ENCODE assay signal across 8 cellular contexts in genomic region chr3:120908030-120908802, GRCh38. TPM values are rescaled to one million over a fixed set of nuclear protein-coding genes. Genes with fewer than 3 reads are reported as not detected.
DNase-seq lines count a peak whose midpoint lies in the region; ATAC-seq lines count a peak whose summit lies in the region.

TSS of gene STXBP5L (plus strand) at chr3:120908205. CDS start at chr3:120909579, 1,374 bp downstream.

- H3K27me3 ChIP-seq in ACC112 (ENCODE audit: insufficient read depth, low read length) (peaks cover 77% of the 10 kb centered on the region), muscle layer of colon (ENCODE audit: control insufficient read depth in 1 of 2, insufficient read depth in 2 of 2, low read length in 2 of 2) (no peaks in the 10 kb centered on the region)

- peak within 1 kb of the TSS; percentile 35 for H3K4me3 ChIP-seq in ACC112 (ENCODE audit: low read depth, low read length)
- H3K4me3 ChIP-seq in muscle layer of colon (ENCODE audit: low read depth in 1 of 2, low read length in 2 of 2): peak within 1 kb of the TSS; percentile 64 to 71

- CTCF ChIA-PET in activated CD8-positive, alpha-beta T cell treated with anti-CD3 and anti-CD28 coated beads, Interleukin-2, amount 10 ng/mL, durations not matched to agents 7 days and 5 days (lab: Charles Lee): no interaction called here

- H3K27ac ChIP-seq in ACC112 (ENCODE audit: low read depth, low read length) (no peak within 1 kb of the TSS), muscle layer of colon (ENCODE audit: low read depth, low read length) (no peak within 1 kb of the TSS)

- ATAC-seq in GM18499 (IDR thresholded peaks at IDR 0.05; ENCODE audit: insufficient read depth, unreplicated experiment): peak; percentile 71
- ATAC-seq in HG02870 (IDR thresholded peaks at IDR 0.05; ENCODE audit: unreplicated experiment): peak; percentile 96
- peak; percentile 94 for ATAC-seq in activated CD8-positive, alpha-beta T cell treated with anti-CD3 and anti-CD28 coated beads, Interleukin-2, amount 10 ng/mL, durations not matched to agents 7 days and 5 days
- peak; percentile 96 for ATAC-seq in esophagus mucosa
- peak; percentile 92 for ATAC-seq in stimulated activated naive CD8-positive, alpha-beta T cell treated with anti-CD3 and anti-CD28 coated beads, Interleukin-15, Interleukin-2, amounts not matched to agents 100 U/mL and 50 U/mL, for 24 hours

- H3K4me1 ChIP-seq in ACC112 (ENCODE audit: control insufficient read depth, insufficient read depth, low read length, unreplicated experiment): no peaks in the 10 kb centered on the region
- H3K4me1 ChIP-seq in muscle layer of colon (ENCODE audit: insufficient read depth, low read length): peaks cover 6% of the 10 kb centered on the region

- H3K36me3 Mint-ChIP-seq in activated CD8-positive, alpha-beta T cell treated with anti-CD3 and anti-CD28 coated beads, Interleukin-2, amount 10 ng/mL, durations not matched to agents 7 days and 5 days (ENCODE audit: low read depth): no peaks in the 10 kb centered on the region

- H3K79me2 ChIP-seq in ACC112 (ENCODE audit: control insufficient read depth, insufficient read depth, low read length, unreplicated experiment): no peaks in the 10 kb centered on the region

- H3K27me3 Mint-ChIP-seq in activated CD8-positive, alpha-beta T cell treated with anti-CD3 and anti-CD28 coated beads, Interleukin-2, amount 10 ng/mL, durations not matched to agents 7 days and 5 days (ENCODE audit: low read depth): peaks cover 38% of the 10 kb centered on the region

- no peaks in the 10 kb centered on the region for H3K9me3 ChIP-seq in muscle layer of colon (ENCODE audit: low read length)

- peak; percentile 76 for DNase-seq in NCI-H146 treated with DMSO at 0.1 percent for 48 hours (lab: John Stamatoyannopoulos, UW; ENCODE audit: unreplicated experiment)
- peak; percentile 64 for DNase-seq in activated CD8-positive, alpha-beta T cell treated with anti-CD3 and anti-CD28 coated beads, Interleukin-2, amount 10 ng/mL, durations not matched to agents 7 days and 5 days
- DNase-seq in stimulated activated naive CD8-positive, alpha-beta T cell treated with anti-CD3 and anti-CD28 coated beads, Interleukin-15, Interleukin-2, amounts not matched to agents 100 U/mL and 50 U/mL, for 24 hours: peak; percentile 74

- no peak within 1 kb of the TSS for H3K9ac ChIP-seq in muscle layer of colon (ENCODE audit: low read length)

- no peak within 1 kb of the TSS for H3K27ac Mint-ChIP-seq in activated CD8-positive, alpha-beta T cell treated with anti-CD3 and anti-CD28 coated beads, Interleukin-2, amount 10 ng/mL, durations not matched to agents 7 days and 5 days

- H3K4me3 Mint-ChIP-seq in activated CD8-positive, alpha-beta T cell treated with anti-CD3 and anti-CD28 coated beads, Interleukin-2, amount 10 ng/mL, durations not matched to agents 7 days and 5 days: peak within 1 kb of the TSS; percentile 63

- no peaks in the 10 kb centered on the region for H3K9me3 Mint-ChIP-seq in activated CD8-positive, alpha-beta T cell treated with anti-CD3 and anti-CD28 coated beads, Interleukin-2, amount 10 ng/mL, durations not matched to agents 7 days and 5 days (ENCODE audit: insufficient read depth)

- H2AFZ ChIP-seq in ACC112 (ENCODE audit: low read length, unreplicated experiment): no peak within 1 kb of the TSS

- peaks cover 16% of the 10 kb centered on the region for H3K4me1 Mint-ChIP-seq in activated CD8-positive, alpha-beta T cell treated with anti-CD3 and anti-CD28 coated beads, Interleukin-2, amount 10 ng/mL, durations not matched to agents 7 days and 5 days (ENCODE audit: low read depth)

- H3K36me3 ChIP-seq in ACC112 (ENCODE audit: insufficient read depth, low read length) (no peaks in the 10 kb centered on the region), muscle layer of colon (ENCODE audit: insufficient read depth, low read length) (no peaks in the 10 kb centered on the region)

- POLR2A ChIA-PET in activated CD8-positive, alpha-beta T cell treated with anti-CD3 and anti-CD28 coated beads, Interleukin-2, amount 10 ng/mL, durations not matched to agents 7 days and 5 days (lab: Charles Lee): no interaction called here

RNA-seq across cellular contexts. Expression of gene STXBP5L, which starts in this region (rescaled TPM):
- not detected for total RNA-seq in activated CD8-positive, alpha-beta T cell treated with anti-CD3 and anti-CD28 coated beads, Interleukin-2, amount 10 ng/mL, durations not matched to agents 7 days and 5 days
- not detected for total RNA-seq in esophagus mucosa

Comparison
In these comparisons a context has a peak if more than half of its experiments do, and no peak if none do; other contexts are left out.
1. Peak in DNase-seq and ATAC-seq in activated CD8-positive, alpha-beta T cell treated with anti-CD3 and anti-CD28 coated beads, Interleukin-2, amount 10 ng/mL, durations not matched to agents 7 days and 5 days; RNA of the gene not detected or under 1 TPM.
2. Peak in ATAC-seq in esophagus mucosa; RNA of the gene not detected or under 1 TPM.